Comparison of ENCODE assay signal across 21 cellular contexts in genomic region chr12:79939728-79940306, GRCh38.
"Had no signal": no experiment of that assay in that cellular context is flagged by ENCODE, and none has a peak within 500 bp of the region (broad histone marks: within the 10 kb centered on the region; RNA-seq: fewer than 3 reads in every experiment).

No MANE protein-coding gene starts in this region.

- DNase-seq: activated CD4-positive, alpha-beta memory T cell treated with anti-CD3 and anti-CD28 coated beads for 36 hours; activated CD4-positive, alpha-beta T cell treated with anti-CD3 and anti-CD28 coated beads for 4 hours; activated CD4-positive, CD25-positive, alpha-beta regulatory T cell; activated naive CD4-positive, alpha-beta T cell treated with Interleukin-2 at 50 U/mL for 16 hours; activated naive CD8-positive, alpha-beta T cell treated with anti-CD3 and anti-CD28 coated beads, Interleukin-2, amount 10 ng/mL, durations not matched to agents 7 days and 5 days; activated T-cell treated with anti-CD3 and anti-CD28 coated beads, Interleukin-2, amount 50 U/mL, for 48 hours; amniotic stem cell; heart left ventricle; islet precursor cell; left cardiac atrium; midbrain; natural killer cell; retina; stimulated activated CD4-positive, alpha-beta T cell treated with anti-CD3 and anti-CD28 coated beads, Interleukin-2, amount 100 ng/mL, for 48 hours; stimulated activated CD8-positive, alpha-beta memory T cell treated with anti-CD3 and anti-CD28 coated beads, Interleukin-4, amount 100 ng/mL, for 48 hours; stimulated activated naive B cell treated with anti-CD40 and anti-IgM and Interleukin-4, amounts not matched to agents 10 μg/mL and 1 μg/mL and 100 μg/mL, for 72 hours; testis; trophoblast cell had no signal

- H3K36me3 ChIP-seq: heart left ventricle had no signal

- H3K4me3 ChIP-seq: heart left ventricle, testis had no signal

- H3K9me3 ChIP-seq: heart left ventricle, testis had no signal

- H3K27me3 ChIP-seq: heart left ventricle, testis had no signal

- FAIRE-seq: bronchial epithelial cell, TTC549 had no signal

- H3K27ac ChIP-seq: epithelial cell of prostate, heart left ventricle, testis had no signal

- ATAC-seq: heart left ventricle; left cardiac atrium; natural killer cell; stimulated activated naive B cell treated with anti-CD40 and anti-IgM and Interleukin-4, amounts not matched to agents 10 μg/mL and 1 μg/mL and 100 μg/mL, for 72 hours had no signal
